Comparison of ENCODE assay signal across 1 cellular context in genomic region chr18:58222439-58223125, GRCh38.
TF ChIP-seq lines count a peak whose summit lies in the region.

No MANE protein-coding gene starts in this region.

TF ChIP-seq in GM23338, 12 proteins besides CTCF, POLR2A, EP300 and RAD21 (continued from another document):
- TF ChIP-seq ZNF462 (CRISPR knock-in tag; IDR thresholded peaks at IDR 0.05), result no peak
- no peak for TF ChIP-seq ZNF114 (CRISPR knock-in tag; IDR thresholded peaks at IDR 0.05)
- no peak for TF ChIP-seq EZH2phosphoT487 (IDR thresholded peaks at IDR 0.05; ENCODE audit: unreplicated experiment)
